Comparison of ENCODE assay signal across 1 cellular context in the genomic region with DNA sequence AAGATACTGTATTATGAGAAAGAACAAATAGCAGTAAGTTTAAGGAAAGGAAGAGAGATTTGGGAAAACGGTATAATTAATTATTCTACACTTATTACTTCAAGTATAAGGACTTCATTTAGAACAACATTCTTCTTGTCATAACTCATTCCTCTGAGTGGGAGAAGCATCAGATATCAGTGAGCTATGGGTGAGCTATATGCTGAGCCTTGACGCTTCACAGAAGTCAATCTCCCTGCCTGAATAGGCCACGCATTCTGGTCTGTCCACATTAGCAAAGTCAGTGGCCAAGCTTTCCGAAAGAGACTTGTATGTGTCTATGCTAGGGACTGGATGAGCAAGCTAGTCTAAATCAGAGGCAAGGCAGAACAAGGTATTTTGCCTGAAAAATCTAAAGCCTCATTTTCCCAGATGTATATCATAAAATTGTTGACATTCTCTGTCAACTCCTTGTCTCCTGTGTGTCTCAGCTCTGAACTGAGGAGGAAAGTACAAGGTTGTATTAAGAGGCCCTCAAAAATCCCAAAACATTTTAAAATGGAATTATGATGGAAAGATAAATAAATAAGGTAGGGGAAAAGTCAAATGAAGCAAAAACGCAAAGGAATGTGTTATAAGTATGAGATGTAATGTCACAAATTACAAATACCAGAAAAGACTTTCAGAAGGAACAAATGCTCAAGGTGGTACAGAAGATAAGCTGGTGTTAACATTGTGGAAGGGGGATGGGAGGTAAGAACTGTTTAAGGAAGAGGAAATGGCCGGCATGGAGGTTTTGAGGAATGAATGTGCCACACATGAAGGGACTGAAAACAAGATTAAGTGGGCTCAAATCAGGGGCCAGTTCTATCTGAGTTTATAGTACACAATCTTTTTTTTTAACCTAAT.
TF ChIP-seq lines count a peak whose summit lies in the region.

No MANE protein-coding gene starts in this region.

TF ChIP-seq in K562, 482 proteins besides CTCF, POLR2A, EP300 and RAD21 (continued from another document and continues in another):
- TF ChIP-seq EP400 (IDR thresholded peaks at IDR 0.05) (peak; percentile 20; the same call in 1 of the 2 replicates), PRPF4 (IDR thresholded peaks at IDR 0.05; ENCODE audit: insufficient read depth, low read depth, low read length, poor library complexity, severe bottlenecking) (no peak), HDAC2 (IDR thresholded peaks at IDR 0.05) (peak; percentile 49; the same call in 1 of the 2 replicates), IRF2 (CRISPR knock-in tag; IDR thresholded peaks at IDR 0.05) (no peak), CBFA2T3 (IDR thresholded peaks at IDR 0.05) (peak; percentile 90), MCM5 (IDR thresholded peaks at IDR 0.05; ENCODE audit: low read depth) (no peak), ZBTB8A (IDR thresholded peaks at IDR 0.05; ENCODE audit: partially characterized antibody) (no peak), BRD9 (IDR thresholded peaks at IDR 0.05; ENCODE audit: low read depth, partially characterized antibody) (peak; percentile 71), HNRNPL (IDR thresholded peaks at IDR 0.05; ENCODE audit: low read depth, low read length) (no peak), YY1 (IDR thresholded peaks at IDR 0.05; ENCODE audit: borderline replicate concordance in 1 of 3, control insufficient read depth in 1 of 3, extremely low read depth in 1 of 3, insufficient read depth in 3 of 3, insufficient read length in 1 of 3, insufficient replicate concordance in 2 of 3, low read depth in 1 of 3, low read length in 2 of 3) (peak in 1 of 3 experiments; percentile 86), TRIM28 (IDR thresholded peaks at IDR 0.05) (peak; percentile 55), NCOR1 (IDR thresholded peaks at IDR 0.05) (peak; percentile 77), SLC30A9 (CRISPR knock-in tag; IDR thresholded peaks at IDR 0.05) (no peak), NFXL1 (CRISPR knock-in tag; IDR thresholded peaks at IDR 0.05) (no peak), NFYB (IDR thresholded peaks at IDR 0.05; ENCODE audit: extremely low read depth, insufficient read length) (no peak), ZNF551 (CRISPR knock-in tag; IDR thresholded peaks at IDR 0.05) (no peak), ZNF780A (CRISPR knock-in tag; IDR thresholded peaks at IDR 0.05) (no peak), ZNF165 (CRISPR knock-in tag; IDR thresholded peaks at IDR 0.05; ENCODE audit: borderline replicate concordance) (no peak), ZNF23 (CRISPR knock-in tag; IDR thresholded peaks at IDR 0.05) (no peak), ZNF583 (CRISPR knock-in tag; IDR thresholded peaks at IDR 0.05) (no peak), SREBF2 (CRISPR knock-in tag; IDR thresholded peaks at IDR 0.05) (no peak), KDM5B (IDR thresholded peaks at IDR 0.05; ENCODE audit: insufficient replicate concordance, low read depth, low read length) (no peak), HOXB6 (CRISPR knock-in tag; IDR thresholded peaks at IDR 0.05; ENCODE audit: borderline replicate concordance) (no peak), POLR2AphosphoS2 (IDR thresholded peaks at IDR 0.05; ENCODE audit: low read length) (no peak), JUN (IDR thresholded peaks at IDR 0.05; ENCODE audit: borderline replicate concordance, low read depth, low read length) (no peak), JUN (CRISPR knock-in tag; IDR thresholded peaks at IDR 0.05; ENCODE audit: borderline replicate concordance) (no peak), DPF2 (IDR thresholded peaks at IDR 0.05) (peak; percentile 96), SMAD4 (CRISPR knock-in tag; conservative IDR thresholded peaks at IDR 0.05) (no peak), NCOA2 (IDR thresholded peaks at IDR 0.05; ENCODE audit: partially characterized antibody in 2 of 2) (peak in 1 of 2 experiments; percentile 23), RB1 (IDR thresholded peaks at IDR 0.05; ENCODE audit: low read depth) (no peak), ZNF717 (CRISPR knock-in tag; IDR thresholded peaks at IDR 0.05) (no peak), HNRNPUL1 (IDR thresholded peaks at IDR 0.05; ENCODE audit: low read length) (no peak), NCOA4 (IDR thresholded peaks at IDR 0.05; ENCODE audit: partially characterized antibody) (no peak), NBN (IDR thresholded peaks at IDR 0.05; ENCODE audit: low read depth) (0 out of 2 replicates have a peak, but pooled peaks have one; percentile 68), GATAD2A (IDR thresholded peaks at IDR 0.05) (no peak; the same call in 1 of the 2 replicates), SRF (CRISPR knock-in tag; IDR thresholded peaks at IDR 0.05) (no peak), ARNT (IDR thresholded peaks at IDR 0.05) (0 out of 4 replicates have a peak, but pooled peaks of 1 of the 2 experiments have one; percentile 72), TRIM24 (IDR thresholded peaks at IDR 0.05) (peak; percentile 92 to 93), FOSL1 (tag; conservative IDR thresholded peaks at IDR 0.05) (0 out of 2 replicates have a peak, but pooled peaks have one; percentile 20), ZNF184 (CRISPR knock-in tag; IDR thresholded peaks at IDR 0.05) (no peak), FOXJ3 (CRISPR knock-in tag; IDR thresholded peaks at IDR 0.05) (no peak), CCNT2 (IDR thresholded peaks at IDR 0.05; ENCODE audit: borderline replicate concordance, extremely low read depth, insufficient read length, low read depth, low read length) (no peak), ZFPM2 (CRISPR knock-in tag; IDR thresholded peaks at IDR 0.05) (no peak), NFIX (CRISPR knock-in tag; IDR thresholded peaks at IDR 0.05; ENCODE audit: low read depth) (no peak)
- TF ChIP-seq, protein P1, sequence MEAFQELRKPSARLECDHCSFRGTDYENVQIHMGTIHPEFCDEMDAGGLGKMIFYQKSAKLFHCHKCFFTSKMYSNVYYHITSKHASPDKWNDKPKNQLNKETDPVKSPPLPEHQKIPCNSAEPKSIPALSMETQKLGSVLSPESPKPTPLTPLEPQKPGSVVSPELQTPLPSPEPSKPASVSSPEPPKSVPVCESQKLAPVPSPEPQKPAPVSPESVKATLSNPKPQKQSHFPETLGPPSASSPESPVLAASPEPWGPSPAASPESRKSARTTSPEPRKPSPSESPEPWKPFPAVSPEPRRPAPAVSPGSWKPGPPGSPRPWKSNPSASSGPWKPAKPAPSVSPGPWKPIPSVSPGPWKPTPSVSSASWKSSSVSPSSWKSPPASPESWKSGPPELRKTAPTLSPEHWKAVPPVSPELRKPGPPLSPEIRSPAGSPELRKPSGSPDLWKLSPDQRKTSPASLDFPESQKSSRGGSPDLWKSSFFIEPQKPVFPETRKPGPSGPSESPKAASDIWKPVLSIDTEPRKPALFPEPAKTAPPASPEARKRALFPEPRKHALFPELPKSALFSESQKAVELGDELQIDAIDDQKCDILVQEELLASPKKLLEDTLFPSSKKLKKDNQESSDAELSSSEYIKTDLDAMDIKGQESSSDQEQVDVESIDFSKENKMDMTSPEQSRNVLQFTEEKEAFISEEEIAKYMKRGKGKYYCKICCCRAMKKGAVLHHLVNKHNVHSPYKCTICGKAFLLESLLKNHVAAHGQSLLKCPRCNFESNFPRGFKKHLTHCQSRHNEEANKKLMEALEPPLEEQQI (IDR thresholded peaks at IDR 0.05): peak; percentile 50; the same call in 1 of the 2 replicates
- TF ChIP-seq, protein P2, sequence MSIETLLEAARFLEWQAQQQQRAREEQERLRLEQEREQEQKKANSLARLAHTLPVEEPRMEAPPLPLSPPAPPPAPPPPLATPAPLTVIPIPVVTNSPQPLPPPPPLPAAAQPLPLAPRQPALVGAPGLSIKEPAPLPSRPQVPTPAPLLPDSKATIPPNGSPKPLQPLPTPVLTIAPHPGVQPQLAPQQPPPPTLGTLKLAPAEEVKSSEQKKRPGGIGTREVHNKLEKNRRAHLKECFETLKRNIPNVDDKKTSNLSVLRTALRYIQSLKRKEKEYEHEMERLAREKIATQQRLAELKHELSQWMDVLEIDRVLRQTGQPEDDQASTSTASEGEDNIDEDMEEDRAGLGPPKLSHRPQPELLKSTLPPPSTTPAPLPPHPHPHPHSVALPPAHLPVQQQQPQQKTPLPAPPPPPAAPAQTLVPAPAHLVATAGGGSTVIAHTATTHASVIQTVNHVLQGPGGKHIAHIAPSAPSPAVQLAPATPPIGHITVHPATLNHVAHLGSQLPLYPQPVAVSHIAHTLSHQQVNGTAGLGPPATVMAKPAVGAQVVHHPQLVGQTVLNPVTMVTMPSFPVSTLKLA (conservative IDR thresholded peaks at IDR 0.05): 0 out of 4 replicates have a peak, but pooled peaks of 1 of the 2 experiments have one; percentile 26
- TF ChIP-seq, protein P3, sequence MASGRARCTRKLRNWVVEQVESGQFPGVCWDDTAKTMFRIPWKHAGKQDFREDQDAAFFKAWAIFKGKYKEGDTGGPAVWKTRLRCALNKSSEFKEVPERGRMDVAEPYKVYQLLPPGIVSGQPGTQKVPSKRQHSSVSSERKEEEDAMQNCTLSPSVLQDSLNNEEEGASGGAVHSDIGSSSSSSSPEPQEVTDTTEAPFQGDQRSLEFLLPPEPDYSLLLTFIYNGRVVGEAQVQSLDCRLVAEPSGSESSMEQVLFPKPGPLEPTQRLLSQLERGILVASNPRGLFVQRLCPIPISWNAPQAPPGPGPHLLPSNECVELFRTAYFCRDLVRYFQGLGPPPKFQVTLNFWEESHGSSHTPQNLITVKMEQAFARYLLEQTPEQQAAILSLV (tag; IDR thresholded peaks at IDR 0.05): no peak
- TF ChIP-seq, protein P4, sequence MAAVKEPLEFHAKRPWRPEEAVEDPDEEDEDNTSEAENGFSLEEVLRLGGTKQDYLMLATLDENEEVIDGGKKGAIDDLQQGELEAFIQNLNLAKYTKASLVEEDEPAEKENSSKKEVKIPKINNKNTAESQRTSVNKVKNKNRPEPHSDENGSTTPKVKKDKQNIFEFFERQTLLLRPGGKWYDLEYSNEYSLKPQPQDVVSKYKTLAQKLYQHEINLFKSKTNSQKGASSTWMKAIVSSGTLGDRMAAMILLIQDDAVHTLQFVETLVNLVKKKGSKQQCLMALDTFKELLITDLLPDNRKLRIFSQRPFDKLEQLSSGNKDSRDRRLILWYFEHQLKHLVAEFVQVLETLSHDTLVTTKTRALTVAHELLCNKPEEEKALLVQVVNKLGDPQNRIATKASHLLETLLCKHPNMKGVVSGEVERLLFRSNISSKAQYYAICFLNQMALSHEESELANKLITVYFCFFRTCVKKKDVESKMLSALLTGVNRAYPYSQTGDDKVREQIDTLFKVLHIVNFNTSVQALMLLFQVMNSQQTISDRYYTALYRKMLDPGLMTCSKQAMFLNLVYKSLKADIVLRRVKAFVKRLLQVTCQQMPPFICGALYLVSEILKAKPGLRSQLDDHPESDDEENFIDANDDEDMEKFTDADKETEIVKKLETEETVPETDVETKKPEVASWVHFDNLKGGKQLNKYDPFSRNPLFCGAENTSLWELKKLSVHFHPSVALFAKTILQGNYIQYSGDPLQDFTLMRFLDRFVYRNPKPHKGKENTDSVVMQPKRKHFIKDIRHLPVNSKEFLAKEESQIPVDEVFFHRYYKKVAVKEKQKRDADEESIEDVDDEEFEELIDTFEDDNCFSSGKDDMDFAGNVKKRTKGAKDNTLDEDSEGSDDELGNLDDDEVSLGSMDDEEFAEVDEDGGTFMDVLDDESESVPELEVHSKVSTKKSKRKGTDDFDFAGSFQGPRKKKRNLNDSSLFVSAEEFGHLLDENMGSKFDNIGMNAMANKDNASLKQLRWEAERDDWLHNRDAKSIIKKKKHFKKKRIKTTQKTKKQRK (IDR thresholded peaks at IDR 0.05; ENCODE audit: borderline replicate concordance, low read depth, low read length): no peak
- TF ChIP-seq, protein P5, sequence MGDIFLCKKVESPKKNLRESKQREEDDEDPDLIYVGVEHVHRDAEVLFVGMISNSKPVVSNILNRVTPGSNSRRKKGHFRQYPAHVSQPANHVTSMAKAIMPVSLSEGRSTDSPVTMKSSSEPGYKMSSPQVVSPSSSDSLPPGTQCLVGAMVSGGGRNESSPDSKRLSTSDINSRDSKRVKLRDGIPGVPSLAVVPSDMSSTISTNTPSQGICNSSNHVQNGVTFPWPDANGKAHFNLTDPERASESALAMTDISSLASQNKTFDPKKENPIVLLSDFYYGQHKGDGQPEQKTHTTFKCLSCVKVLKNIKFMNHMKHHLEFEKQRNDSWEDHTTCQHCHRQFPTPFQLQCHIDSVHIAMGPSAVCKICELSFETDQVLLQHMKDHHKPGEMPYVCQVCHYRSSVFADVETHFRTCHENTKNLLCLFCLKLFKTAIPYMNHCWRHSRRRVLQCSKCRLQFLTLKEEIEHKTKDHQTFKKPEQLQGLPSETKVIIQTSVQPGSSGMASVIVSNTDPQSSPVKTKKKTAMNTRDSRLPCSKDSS (IDR thresholded peaks at IDR 0.05; ENCODE audit: low read depth, partially characterized antibody): no peak
- TF ChIP-seq, protein P6, sequence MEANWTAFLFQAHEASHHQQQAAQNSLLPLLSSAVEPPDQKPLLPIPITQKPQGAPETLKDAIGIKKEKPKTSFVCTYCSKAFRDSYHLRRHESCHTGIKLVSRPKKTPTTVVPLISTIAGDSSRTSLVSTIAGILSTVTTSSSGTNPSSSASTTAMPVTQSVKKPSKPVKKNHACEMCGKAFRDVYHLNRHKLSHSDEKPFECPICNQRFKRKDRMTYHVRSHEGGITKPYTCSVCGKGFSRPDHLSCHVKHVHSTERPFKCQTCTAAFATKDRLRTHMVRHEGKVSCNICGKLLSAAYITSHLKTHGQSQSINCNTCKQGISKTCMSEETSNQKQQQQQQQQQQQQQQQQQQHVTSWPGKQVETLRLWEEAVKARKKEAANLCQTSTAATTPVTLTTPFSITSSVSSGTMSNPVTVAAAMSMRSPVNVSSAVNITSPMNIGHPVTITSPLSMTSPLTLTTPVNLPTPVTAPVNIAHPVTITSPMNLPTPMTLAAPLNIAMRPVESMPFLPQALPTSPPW (CRISPR knock-in tag; IDR thresholded peaks at IDR 0.05): peak; percentile 22; the same call in 1 of the 2 replicates
